ENCODE assay signal across 15 cellular contexts in the genomic region with DNA sequence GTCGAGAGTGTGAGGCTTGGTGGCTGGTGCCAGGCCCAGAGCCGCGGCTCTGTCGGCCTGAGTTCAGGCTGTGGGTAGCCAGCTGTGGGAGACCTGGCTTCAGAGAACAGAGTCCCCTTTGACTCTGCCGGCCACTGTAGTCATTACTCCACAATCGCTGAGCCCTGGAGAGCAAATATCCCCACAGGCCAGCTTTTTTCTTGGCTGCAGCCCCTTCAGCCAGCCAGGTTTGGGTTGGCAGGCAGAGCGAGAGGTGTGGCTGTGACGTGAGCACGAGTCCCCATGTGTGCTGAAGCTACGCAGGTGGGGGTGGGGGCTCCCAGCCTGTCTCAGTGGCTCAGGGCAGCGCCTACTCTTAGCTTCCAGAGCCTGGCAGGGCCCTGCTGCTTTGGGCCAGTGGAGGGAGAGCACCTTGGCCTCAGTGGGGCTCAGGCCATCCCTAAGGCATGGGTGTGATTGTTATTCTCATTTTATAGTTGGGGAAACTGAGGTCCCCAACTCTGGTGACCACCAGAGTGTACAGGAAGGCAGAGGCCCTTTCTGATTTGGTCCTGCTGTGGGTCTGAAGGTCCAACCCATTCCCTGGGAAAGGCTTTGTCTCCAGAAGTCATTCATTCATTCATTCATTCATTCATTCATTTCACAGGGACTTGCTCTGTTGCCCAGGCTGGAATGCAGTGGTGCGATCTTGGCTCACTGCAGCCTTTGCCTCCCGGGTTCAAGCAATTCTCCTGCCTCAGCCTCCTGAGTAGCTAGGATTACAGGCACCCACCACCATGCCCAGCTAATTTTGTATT. TPM values are rescaled to one million over a fixed set of nuclear protein-coding genes. Genes with fewer than 3 reads are reported as not detected.
DNase-seq lines count a peak whose midpoint lies in the region; ATAC-seq and TF ChIP-seq lines count a peak whose summit lies in the region.
"Had no signal": no experiment of that assay in that cellular context is flagged by ENCODE, and none has a peak within 500 bp of the region (broad histone marks: within the 10 kb centered on the region; RNA-seq: fewer than 3 reads in every experiment).

No MANE protein-coding gene starts in this region.

- H3K9me3 ChIP-seq in liver (ENCODE audit: control insufficient read depth in 4 of 4, low read length in 3 of 4) (no peaks in the 10 kb centered on the region), spleen (no peaks in the 10 kb centered on the region), BE2C (no peaks in the 10 kb centered on the region), gastroesophageal sphincter (no peaks in the 10 kb centered on the region)

- H3K4me3 ChIP-seq in liver (ENCODE audit: low read depth in 1 of 3, low read length in 3 of 3) (no peak overlapping the region), spleen (no peak overlapping the region), BE2C (ENCODE audit: low read depth, low read length) (no peak overlapping the region), gastroesophageal sphincter (no peak overlapping the region)

- no peak for ATAC-seq in gastroesophageal sphincter
- ATAC-seq: activated naive CD4-positive, alpha-beta T cell treated with anti-CD3 and anti-CD28 coated beads, Interleukin-2, amount 50 U/mL, for 72 hours had no signal

- TF ChIP-seq POLR2A in spleen (IDR thresholded peaks at IDR 0.05) (no peak), gastroesophageal sphincter (IDR thresholded peaks at IDR 0.05) (no peak)

- intact Hi-C loops in spleen (cut with DNase I; ENCODE audit: low total_unique reads), result no loop called here

- H3K9ac ChIP-seq in liver (ENCODE audit: low read depth in 1 of 2, low read length in 2 of 2), result peak overlapping the region; percentile 15 to 67

- no peak for TF ChIP-seq EP300 in gastroesophageal sphincter (IDR thresholded peaks at IDR 0.05)

- peak; percentile 49 to 61 for TF ChIP-seq RAD21 in liver (IDR thresholded peaks at IDR 0.05)

- H3K4me1 ChIP-seq in liver (ENCODE audit: control insufficient read depth in 4 of 4, insufficient read depth in 4 of 4, low read length in 3 of 4), result peaks cover 0 to 24% (median 6%) of the 10 kb centered on the region in 4 donors
- peaks cover 0 to 35% (median 21%) of the 10 kb centered on the region in 6 donors for H3K4me1 ChIP-seq in spleen
- peaks cover 5% of the 10 kb centered on the region for H3K4me1 ChIP-seq in BE2C
- H3K4me1 ChIP-seq in gastroesophageal sphincter, result peaks cover 0 to 13% (median 0%) of the 10 kb centered on the region in 3 donors

- DNase-seq in HuH-7 (ENCODE audit: low spot score) (peak; percentile 75), astrocyte of the hippocampus (ENCODE audit: low read depth, low spot score) (peak; percentile 46), spleen (peak; percentile 47), BE2C (no peak)
- DNase-seq in activated CD4-positive, alpha-beta T cell treated with anti-CD3 and anti-CD28 coated beads, Interleukin-2, amount 50 U/mL, for 48 hours, result no peak
- DNase-seq: AML-193, DMS 273 treated with DMSO at 0.1 percent for 48 hours, NCI-H2029 treated with DMSO at 0.1 percent for 48 hours, NCI-H510A treated with DMSO at 0.1 percent for 48 hours, SW 1271 had no signal

- no peak for TF ChIP-seq CTCF in liver (IDR thresholded peaks at IDR 0.05; ENCODE audit: low read depth, low read length, missing input control)
- no peak for TF ChIP-seq CTCF in spleen (IDR thresholded peaks at IDR 0.05 in 8 of 11, conservative IDR thresholded peaks at IDR 0.05 in 3 of 11)
- no peak for TF ChIP-seq CTCF in BE2C (IDR thresholded peaks at IDR 0.05; ENCODE audit: low read depth, low read length)
- no peak for TF ChIP-seq CTCF in gastroesophageal sphincter (IDR thresholded peaks at IDR 0.05)

- no peaks in the 10 kb centered on the region for H3K27me3 ChIP-seq in liver (ENCODE audit: control insufficient read depth in 4 of 4, insufficient read depth in 4 of 4, low read length in 3 of 4)
- no peaks in the 10 kb centered on the region for H3K27me3 ChIP-seq in spleen (replicated peaks in 1 of 7)
- H3K27me3 ChIP-seq in BE2C, result no peaks in the 10 kb centered on the region
- H3K27me3 ChIP-seq in gastroesophageal sphincter, result no peaks in the 10 kb centered on the region

- H3K27ac ChIP-seq in liver (ENCODE audit: low read depth in 1 of 2, low read length in 2 of 2) (peak overlapping the region; percentile 80 to 96), spleen (no peak overlapping the region), gastroesophageal sphincter (no peak overlapping the region)

- H3K36me3 ChIP-seq in liver (ENCODE audit: control insufficient read depth in 4 of 4, insufficient read depth in 3 of 4, low read depth in 1 of 4, low read length in 3 of 4), result no peaks in the 10 kb centered on the region
- no peaks in the 10 kb centered on the region for H3K36me3 ChIP-seq in spleen
- peaks cover 12% of the 10 kb centered on the region for H3K36me3 ChIP-seq in BE2C
- no peaks in the 10 kb centered on the region for H3K36me3 ChIP-seq in gastroesophageal sphincter

- WGBS in liver, result 38% methylated on average over 13 of the region's 13 CpGs
- WGBS in spleen, 5 donors, result 85 to 93% (median 89%) methylated on average over 12 to 13 of the region's 13 CpGs
- WGBS in gastroesophageal sphincter (ENCODE audit: low coverage in 1 of 2), 2 donors, result 49 to 67% methylated on average over 6 to 7 of the region's 13 CpGs

TF ChIP-seq in liver, 16 proteins besides CTCF, POLR2A, EP300 and RAD21:
- TF ChIP-seq GABPA (IDR thresholded peaks at IDR 0.05 in 1 of 2, conservative IDR thresholded peaks at IDR 0.05 in 1 of 2), result no peak
- TF ChIP-seq JUND (IDR thresholded peaks at IDR 0.05), result peak in 1 of 2 donors; percentile 36
- TF ChIP-seq, protein P1, sequence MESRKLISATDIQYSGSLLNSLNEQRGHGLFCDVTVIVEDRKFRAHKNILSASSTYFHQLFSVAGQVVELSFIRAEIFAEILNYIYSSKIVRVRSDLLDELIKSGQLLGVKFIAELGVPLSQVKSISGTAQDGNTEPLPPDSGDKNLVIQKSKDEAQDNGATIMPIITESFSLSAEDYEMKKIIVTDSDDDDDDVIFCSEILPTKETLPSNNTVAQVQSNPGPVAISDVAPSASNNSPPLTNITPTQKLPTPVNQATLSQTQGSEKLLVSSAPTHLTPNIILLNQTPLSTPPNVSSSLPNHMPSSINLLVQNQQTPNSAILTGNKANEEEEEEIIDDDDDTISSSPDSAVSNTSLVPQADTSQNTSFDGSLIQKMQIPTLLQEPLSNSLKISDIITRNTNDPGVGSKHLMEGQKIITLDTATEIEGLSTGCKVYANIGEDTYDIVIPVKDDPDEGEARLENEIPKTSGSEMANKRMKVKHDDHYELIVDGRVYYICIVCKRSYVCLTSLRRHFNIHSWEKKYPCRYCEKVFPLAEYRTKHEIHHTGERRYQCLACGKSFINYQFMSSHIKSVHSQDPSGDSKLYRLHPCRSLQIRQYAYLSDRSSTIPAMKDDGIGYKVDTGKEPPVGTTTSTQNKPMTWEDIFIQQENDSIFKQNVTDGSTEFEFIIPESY (IDR thresholded peaks at IDR 0.05), result peak; percentile 69
- TF ChIP-seq HNF4G (IDR thresholded peaks at IDR 0.05), result peak; percentile 73
- no peak for TF ChIP-seq EGR1 (IDR thresholded peaks at IDR 0.05; ENCODE audit: low read depth in 2 of 2)
- peak; percentile 84 for TF ChIP-seq YY1 (IDR thresholded peaks at IDR 0.05)
- TF ChIP-seq FOXA2 (IDR thresholded peaks at IDR 0.05), result no peak
- peak; percentile 24 for TF ChIP-seq FOXA1 (IDR thresholded peaks at IDR 0.05)
- TF ChIP-seq RXRA (IDR thresholded peaks at IDR 0.05), result peak; percentile 80 to 86
- no peak for TF ChIP-seq NR2F2 (IDR thresholded peaks at IDR 0.05)
- TF ChIP-seq, protein P2, sequence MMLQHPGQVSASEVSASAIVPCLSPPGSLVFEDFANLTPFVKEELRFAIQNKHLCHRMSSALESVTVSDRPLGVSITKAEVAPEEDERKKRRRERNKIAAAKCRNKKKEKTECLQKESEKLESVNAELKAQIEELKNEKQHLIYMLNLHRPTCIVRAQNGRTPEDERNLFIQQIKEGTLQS (IDR thresholded peaks at IDR 0.05), result peak; percentile 53
- TF ChIP-seq, protein P3, sequence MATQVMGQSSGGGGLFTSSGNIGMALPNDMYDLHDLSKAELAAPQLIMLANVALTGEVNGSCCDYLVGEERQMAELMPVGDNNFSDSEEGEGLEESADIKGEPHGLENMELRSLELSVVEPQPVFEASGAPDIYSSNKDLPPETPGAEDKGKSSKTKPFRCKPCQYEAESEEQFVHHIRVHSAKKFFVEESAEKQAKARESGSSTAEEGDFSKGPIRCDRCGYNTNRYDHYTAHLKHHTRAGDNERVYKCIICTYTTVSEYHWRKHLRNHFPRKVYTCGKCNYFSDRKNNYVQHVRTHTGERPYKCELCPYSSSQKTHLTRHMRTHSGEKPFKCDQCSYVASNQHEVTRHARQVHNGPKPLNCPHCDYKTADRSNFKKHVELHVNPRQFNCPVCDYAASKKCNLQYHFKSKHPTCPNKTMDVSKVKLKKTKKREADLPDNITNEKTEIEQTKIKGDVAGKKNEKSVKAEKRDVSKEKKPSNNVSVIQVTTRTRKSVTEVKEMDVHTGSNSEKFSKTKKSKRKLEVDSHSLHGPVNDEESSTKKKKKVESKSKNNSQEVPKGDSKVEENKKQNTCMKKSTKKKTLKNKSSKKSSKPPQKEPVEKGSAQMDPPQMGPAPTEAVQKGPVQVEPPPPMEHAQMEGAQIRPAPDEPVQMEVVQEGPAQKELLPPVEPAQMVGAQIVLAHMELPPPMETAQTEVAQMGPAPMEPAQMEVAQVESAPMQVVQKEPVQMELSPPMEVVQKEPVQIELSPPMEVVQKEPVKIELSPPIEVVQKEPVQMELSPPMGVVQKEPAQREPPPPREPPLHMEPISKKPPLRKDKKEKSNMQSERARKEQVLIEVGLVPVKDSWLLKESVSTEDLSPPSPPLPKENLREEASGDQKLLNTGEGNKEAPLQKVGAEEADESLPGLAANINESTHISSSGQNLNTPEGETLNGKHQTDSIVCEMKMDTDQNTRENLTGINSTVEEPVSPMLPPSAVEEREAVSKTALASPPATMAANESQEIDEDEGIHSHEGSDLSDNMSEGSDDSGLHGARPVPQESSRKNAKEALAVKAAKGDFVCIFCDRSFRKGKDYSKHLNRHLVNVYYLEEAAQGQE (IDR thresholded peaks at IDR 0.05), result peak; percentile 78
- TF ChIP-seq, protein P4, sequence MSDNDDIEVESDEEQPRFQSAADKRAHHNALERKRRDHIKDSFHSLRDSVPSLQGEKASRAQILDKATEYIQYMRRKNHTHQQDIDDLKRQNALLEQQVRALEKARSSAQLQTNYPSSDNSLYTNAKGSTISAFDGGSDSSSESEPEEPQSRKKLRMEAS (IDR thresholded peaks at IDR 0.05), result peak; percentile 78
- peak; percentile 79 to 84 for TF ChIP-seq HNF4A (conservative IDR thresholded peaks at IDR 0.05)
- peak; percentile 35 for TF ChIP-seq TAF1 (conservative IDR thresholded peaks at IDR 0.05)
- TF ChIP-seq SP1 (IDR thresholded peaks at IDR 0.05), result peak; percentile 94

RNA-seq across cellular contexts. Expression of a gene that starts 45.7 kb away (rescaled TPM):
- total RNA-seq in liver (not detected), spleen (not detected), gastroesophageal sphincter (not detected)
- polyA plus RNA-seq in liver (under 1 TPM in 1 of 2 donors, not detected in 1; 0.13 TPM), spleen (not detected)
- polyA plus RNA-seq in BE2C (2012; ENCODE audit: insufficient read depth, insufficient read length, low read depth), result not detected
- total RNA-seq: activated naive CD4-positive, alpha-beta T cell treated with anti-CD3 and anti-CD28 coated beads, Interleukin-2, amount 50 U/mL, for 72 hours; subcutaneous adipose tissue had no signal
- polyA plus RNA-seq: esophagus had no signal

Comparison
In these comparisons a context has a peak if more than half of its experiments do, and no peak if none do; other contexts are left out.
1. DNase-seq: peak in HuH-7 (single experiment), astrocyte of the hippocampus (single experiment) and spleen (single experiment); none in BE2C (single experiment) and activated CD4-positive, alpha-beta T cell treated with anti-CD3 and anti-CD28 coated beads, Interleukin-2, amount 50 U/mL, for 48 hours (0 of 2).
2. H3K27ac ChIP-seq: peak in liver (2 of 2); none in spleen (0 of 8) and gastroesophageal sphincter (0 of 4).